In genomic region chr11:4821021-4821420, GRCh38 we compare ENCODE assay signal across 6 cellular contexts. TPM values are rescaled to one million over a fixed set of nuclear protein-coding genes. Genes with fewer than 3 reads are reported as not detected.
"Had no signal": no experiment of that assay in that cellular context is flagged by ENCODE, and none has a peak within 500 bp of the region (broad histone marks: within the 10 kb centered on the region; RNA-seq: fewer than 3 reads in every experiment).

OR51F2 (plus strand) TSS chr11:4821321; CDS start chr11:4821422, 101 bp downstream.

- H3K27me3 Mint-ChIP-seq: IgD-negative memory B cell had no signal

- H3K4me3 Mint-ChIP-seq: GM23338, H9, IgD-negative memory B cell had no signal

- H3K4me1 Mint-ChIP-seq: GM23338, H9, IgD-negative memory B cell had no signal

- H3K27ac Mint-ChIP-seq: GM23338, IgD-negative memory B cell had no signal

- H3K9me3 Mint-ChIP-seq: GM23338, H9 had no signal

- FAIRE-seq: H1, HTR-8/SVneo had no signal

- DNase-seq: H9 had no signal

- ATAC-seq: GM23338 had no signal

- H3K4me3 ChIP-seq: GM23338 had no signal

- H3K36me3 Mint-ChIP-seq: IgD-negative memory B cell had no signal

- H3K4me2 ChIP-seq: GM23338 had no signal

RNA-seq across cellular contexts. Expression of gene OR51F2, which starts in this region (rescaled TPM):
- total RNA-seq: GM23338, H1, H9, HT-29 had no signal
- polyA plus RNA-seq: GM23338, IgD-negative memory B cell had no signal
